16 cellular contexts compared by ENCODE assay signal in the genomic region with DNA sequence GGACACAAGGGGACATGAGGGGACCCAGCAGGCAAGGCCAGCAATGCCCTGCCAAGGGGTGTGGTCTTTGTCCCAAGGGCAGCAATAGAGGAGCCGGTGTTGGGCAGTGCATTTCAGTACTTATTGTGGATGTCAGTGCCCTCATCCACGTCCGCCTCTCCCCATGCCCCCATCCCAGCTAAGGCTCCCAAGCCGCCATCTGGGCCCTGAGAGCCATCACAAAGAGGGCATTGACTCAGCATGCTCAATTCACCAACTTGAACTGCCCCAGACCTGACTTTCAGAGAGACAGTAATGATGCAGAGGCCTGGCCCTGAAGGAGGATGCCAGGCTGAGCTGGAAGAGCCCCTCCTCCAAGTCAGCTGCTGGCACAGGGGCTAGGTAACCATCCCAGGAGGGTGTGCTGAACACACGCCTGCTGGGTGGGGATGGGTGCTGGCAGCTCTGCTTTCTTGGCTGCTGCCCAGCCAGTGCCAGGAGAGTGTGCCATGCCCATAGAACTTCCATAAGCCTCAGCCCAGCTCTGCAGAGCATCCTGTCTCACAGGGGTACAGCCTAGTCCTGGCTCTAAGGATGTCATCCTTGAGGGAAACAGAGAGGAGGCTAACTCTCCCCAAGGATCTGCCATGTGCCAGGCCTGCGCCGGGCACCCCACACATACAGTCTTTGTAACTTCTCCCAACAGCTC. TPM values are rescaled to one million over a fixed set of nuclear protein-coding genes. Genes with fewer than 3 reads are reported as not detected.
A peak's percentile ranks its signal among the peaks of the same experiment; 100 is the strongest.
DNase-seq lines count a peak whose midpoint lies in the region; ATAC-seq and TF ChIP-seq lines count a peak whose summit lies in the region.
"Had no signal": no experiment of that assay in that cellular context is flagged by ENCODE, and none has a peak within 500 bp of the region (broad histone marks: within the 10 kb centered on the region; RNA-seq: fewer than 3 reads in every experiment).

No MANE protein-coding gene starts in this region.

- no peak overlapping the region for H4K8ac ChIP-seq in IMR-90 (ENCODE audit: low read depth in 2 of 2, low read length in 2 of 2)

- no peak overlapping the region for H3K4me3 ChIP-seq in IMR-90 (ENCODE audit: insufficient read depth, low read depth, low read length)
- H3K4me3 ChIP-seq in right atrium auricular region: no peak overlapping the region
- H3K4me3 ChIP-seq in smooth muscle cell: no peak overlapping the region
- H3K4me3 ChIP-seq: cardiac muscle cell, psoas muscle had no signal

- no peak overlapping the region for H3K18ac ChIP-seq in IMR-90 (ENCODE audit: low read depth, low read length)

- no peak overlapping the region for H3K23ac ChIP-seq in IMR-90 (ENCODE audit: low read depth, low read length)

- no peak for TF ChIP-seq RAD21 in IMR-90 (IDR thresholded peaks at IDR 0.05; ENCODE audit: low read length)

- H3K4me1 ChIP-seq in IMR-90 (ENCODE audit: control insufficient read depth, insufficient read depth, low read length) (peaks cover 7% of the 10 kb centered on the region; the same call in 1 of the 2 replicates), right atrium auricular region (peaks cover 0 to 88% of the 10 kb centered on the region in 2 donors), smooth muscle cell (ENCODE audit: low read depth) (no peaks in the 10 kb centered on the region)

- no peak overlapping the region for H3K14ac ChIP-seq in IMR-90 (replicated peaks; ENCODE audit: low read depth, low read length)

- H3K56ac ChIP-seq in IMR-90 (ENCODE audit: extremely low read depth, insufficient read depth, low read length): no peak overlapping the region

- peaks cover 2% of the 10 kb centered on the region for H3K27me3 Mint-ChIP-seq in brain
- peaks cover 16% of the 10 kb centered on the region for H3K27me3 Mint-ChIP-seq in osteocyte (ENCODE audit: unreplicated experiment)

- no peaks in the 10 kb centered on the region for H3K9me3 Mint-ChIP-seq in brain
- no peaks in the 10 kb centered on the region for H3K9me3 Mint-ChIP-seq in osteocyte (ENCODE audit: unreplicated experiment)
- H3K9me3 Mint-ChIP-seq: activated naive CD8-positive, alpha-beta T cell treated with anti-CD3 and anti-CD28 coated beads, Interleukin-2, amount 10 ng/mL, durations not matched to agents 7 days and 5 days; activated T-helper 1 cell treated with anti-CD3 and anti-CD28 coated beads, Interleukin-12 subunit alpha, Interleukin-12 subunit beta, Interleukin-2, Interleukin-4 antibody, amounts not matched to agents 30 ng/mL and 10 ng/mL and 1 ng/mL, durations not matched to agents 14 hours and 24 hours and 36 hours; effector memory CD8-positive, alpha-beta T cell had no signal

- no peak overlapping the region for H2AK5ac ChIP-seq in IMR-90 (ENCODE audit: low read depth, low read length)

- intact Hi-C loops in IMR-90 (cut with micrococcal nuclease): no loop called here

- no peak overlapping the region for H4K91ac ChIP-seq in IMR-90 (ENCODE audit: insufficient read depth, low read depth, low read length)

- H3K9ac ChIP-seq in IMR-90 (ENCODE audit: low read depth, low read length) (no peak overlapping the region), smooth muscle cell (ENCODE audit: low read depth) (no peak overlapping the region)

- TF ChIP-seq POLR2A in IMR-90 (IDR thresholded peaks at IDR 0.05; ENCODE audit: low read depth, low read length): no peak

- H2AFZ ChIP-seq in IMR-90 (replicated peaks; ENCODE audit: low read length, poor library complexity) (no peak overlapping the region), smooth muscle cell (ENCODE audit: low read depth) (no peak overlapping the region)

- H4K20me1 ChIP-seq in IMR-90 (ENCODE audit: insufficient read depth, low read length): no peaks in the 10 kb centered on the region; the same call in 1 of the 2 replicates
- H4K20me1 ChIP-seq in smooth muscle cell (ENCODE audit: low read depth): no peaks in the 10 kb centered on the region

- no peak overlapping the region for H3K4ac ChIP-seq in IMR-90 (ENCODE audit: low read depth, low read length)

- ATAC-seq in IMR-90 (ENCODE audit: low read depth): no peak
- ATAC-seq: effector memory CD8-positive, alpha-beta T cell; HCT116 had no signal

- H3K27ac Mint-ChIP-seq in brain (peak overlapping the region in 4 of 5 experiments; percentile 16 to 96 (median 63)), osteocyte (ENCODE audit: unreplicated experiment) (no peak overlapping the region)
- H3K27ac Mint-ChIP-seq: activated naive CD8-positive, alpha-beta T cell treated with anti-CD3 and anti-CD28 coated beads, Interleukin-2, amount 10 ng/mL, durations not matched to agents 7 days and 5 days; activated T-helper 1 cell treated with anti-CD3 and anti-CD28 coated beads, Interleukin-12 subunit alpha, Interleukin-12 subunit beta, Interleukin-2, Interleukin-4 antibody, amounts not matched to agents 30 ng/mL and 10 ng/mL and 1 ng/mL, durations not matched to agents 14 hours and 24 hours and 36 hours; effector memory CD8-positive, alpha-beta T cell had no signal

- H3K27ac ChIP-seq in IMR-90 (ENCODE audit: insufficient read depth, low read length): no peak overlapping the region
- H3K27ac ChIP-seq in right atrium auricular region: peak overlapping the region; percentile 84 to 85
- H3K27ac ChIP-seq in smooth muscle cell (ENCODE audit: low read depth): no peak overlapping the region
- H3K27ac ChIP-seq: cardiac muscle cell had no signal

- 50% methylated on average over 1 of the region's 7 CpGs; no CpG with 5 or more reads in 1 of the 2 experiments for WGBS in IMR-90 (ENCODE audit: extremely low coverage in 2 of 2, insufficient read length in 1 of 2), 2 experiments
- 92% methylated on average over 7 of the region's 7 CpGs for WGBS in smooth muscle cell (ENCODE audit: low lambda C conversion rate)

- H3K36me3 ChIP-seq in IMR-90 (ENCODE audit: control insufficient read depth, insufficient read depth, low read length) (no peaks in the 10 kb centered on the region), right atrium auricular region (no peaks in the 10 kb centered on the region), smooth muscle cell (ENCODE audit: low read depth) (no peaks in the 10 kb centered on the region)
- H3K36me3 ChIP-seq: cardiac muscle cell had no signal

- H3K9me1 ChIP-seq in IMR-90 (ENCODE audit: insufficient read depth, low read length): no peaks in the 10 kb centered on the region

- in situ Hi-C loops in IMR-90 (cut with MboI; ENCODE audit: low sequenced_read_pairs): no loop called here

- H3K27me3 ChIP-seq in IMR-90 (ENCODE audit: control insufficient read depth, insufficient read depth, low read length) (peaks cover 60% of the 10 kb centered on the region), right atrium auricular region (no peaks in the 10 kb centered on the region), smooth muscle cell (ENCODE audit: low read depth) (peaks cover 4% of the 10 kb centered on the region)

- no peak overlapping the region for H2BK15ac ChIP-seq in IMR-90 (ENCODE audit: low read depth, low read length)

- no peak overlapping the region for H4K5ac ChIP-seq in IMR-90 (ENCODE audit: low read depth, low read length)

- peaks cover 61% of the 10 kb centered on the region for H3K4me1 Mint-ChIP-seq in brain
- H3K4me1 Mint-ChIP-seq in osteocyte (ENCODE audit: unreplicated experiment): no peaks in the 10 kb centered on the region

- no peak overlapping the region for H2BK5ac ChIP-seq in IMR-90 (ENCODE audit: low read depth, low read length, poor library complexity, severe bottlenecking)

- H3K4me3 Mint-ChIP-seq in brain (no peak overlapping the region), osteocyte (ENCODE audit: unreplicated experiment) (no peak overlapping the region)
- H3K4me3 Mint-ChIP-seq: activated naive CD8-positive, alpha-beta T cell treated with anti-CD3 and anti-CD28 coated beads, Interleukin-2, amount 10 ng/mL, durations not matched to agents 7 days and 5 days; activated T-helper 1 cell treated with anti-CD3 and anti-CD28 coated beads, Interleukin-12 subunit alpha, Interleukin-12 subunit beta, Interleukin-2, Interleukin-4 antibody, amounts not matched to agents 30 ng/mL and 10 ng/mL and 1 ng/mL, durations not matched to agents 14 hours and 24 hours and 36 hours; effector memory CD8-positive, alpha-beta T cell had no signal

- no peaks in the 10 kb centered on the region for H3F3A ChIP-seq in smooth muscle cell (ENCODE audit: low read depth)

- no peaks in the 10 kb centered on the region for H3K79me1 ChIP-seq in IMR-90 (ENCODE audit: low read depth in 1 of 2, low read length in 2 of 2)

- no peak overlapping the region for H2BK20ac ChIP-seq in IMR-90 (ENCODE audit: low read depth, low read length)

- no peak overlapping the region for H3K4me2 ChIP-seq in IMR-90 (ENCODE audit: low read depth, low read length)
- H3K4me2 ChIP-seq in smooth muscle cell: no peak overlapping the region

- H3K9me3 ChIP-seq in IMR-90 (ENCODE audit: control insufficient read depth, insufficient read depth, low read length) (no peaks in the 10 kb centered on the region), right atrium auricular region (no peaks in the 10 kb centered on the region), smooth muscle cell (replicated peaks; ENCODE audit: low read depth) (no peaks in the 10 kb centered on the region)
- H3K9me3 ChIP-seq: psoas muscle had no signal

- H2AK9ac ChIP-seq in IMR-90 (replicated peaks; ENCODE audit: low read depth, low read length, poor library complexity): peak overlapping the region; percentile 42

- CTCF ChIA-PET in IMR-90 (lab: Yijun Ruan, JAX): no interaction called here

- no peak for DNase-seq in IMR-90
- DNase-seq in right atrium auricular region (ENCODE audit: low spot score): no peak
- peak; percentile 73 for DNase-seq in putamen (ENCODE audit: low spot score)
- DNase-seq in cerebellar cortex (ENCODE audit: low spot score): no peak
- DNase-seq in smooth muscle cell (lab: John Stamatoyannopoulos, UW; ENCODE audit: unreplicated experiment): no peak
- no peak for DNase-seq in osteocyte (ENCODE audit: extremely low spot score, unreplicated experiment)
- DNase-seq in epidermal melanocyte (ENCODE audit: insufficient read length, low spot score): no peak
- DNase-seq: activated naive CD8-positive, alpha-beta T cell treated with anti-CD3 and anti-CD28 coated beads, Interleukin-2, amount 10 ng/mL, durations not matched to agents 7 days and 5 days; effector memory CD8-positive, alpha-beta T cell; Kasumi-1; psoas muscle; T-helper 2 cell had no signal

- POLR2A ChIA-PET in IMR-90 (lab: Charles Lee; ENCODE audit: unreplicated experiment): no interaction called here

- TF ChIP-seq CTCF in IMR-90 (conservative IDR thresholded peaks at IDR 0.05; ENCODE audit: low read depth, low read length) (no peak), brain (conservative IDR thresholded peaks at IDR 0.05) (no peak), right atrium auricular region (IDR thresholded peaks at IDR 0.05) (no peak), smooth muscle cell (IDR thresholded peaks at IDR 0.05; ENCODE audit: borderline replicate concordance, insufficient read depth, poor library complexity, severe bottlenecking) (no peak), osteocyte (IDR thresholded peaks at IDR 0.05) (no peak)

- dilution Hi-C loops in IMR-90 (cut with HindIII; ENCODE audit: low sequenced_read_pairs, unreplicated experiment): no loop called here

- no peaks in the 10 kb centered on the region for H3K79me2 ChIP-seq in smooth muscle cell (ENCODE audit: low read depth)

- H3K36me3 Mint-ChIP-seq in brain: no peaks in the 10 kb centered on the region
- H3K36me3 Mint-ChIP-seq in osteocyte (ENCODE audit: unreplicated experiment): no peaks in the 10 kb centered on the region
- H3K36me3 Mint-ChIP-seq: activated naive CD8-positive, alpha-beta T cell treated with anti-CD3 and anti-CD28 coated beads, Interleukin-2, amount 10 ng/mL, durations not matched to agents 7 days and 5 days had no signal

- no TSS peak for BruUV-seq in IMR-90 (replicated peaks; lab: Mats Ljungman, UMichigan)

- no peak overlapping the region for H2BK120ac ChIP-seq in IMR-90 (ENCODE audit: low read depth, low read length)

RNA-seq across cellular contexts. Expression of gene PDE2A, which starts 46.5 kb away (rescaled TPM):
- not detected in 2 replicates for total RNA-seq in IMR-90 (2012; rRNA removed)
- polyA plus RNA-seq in IMR-90 (2012; rRNA removed): 0.02 and 0.06 TPM in 2 replicates
- polyA plus RNA-seq in IMR-90 (2012; cell fraction: cytosol; rRNA removed): 0.01 and 0.22 TPM in 2 replicates
- 0.17 and 0.21 TPM in 2 replicates for polyA plus RNA-seq in IMR-90 (2012; cell fraction: nucleus; rRNA removed; ENCODE audit: low replicate concordance)
- 26.1 TPM for polyA plus RNA-seq in brain (ENCODE audit: insufficient read depth, low read depth, low replicate concordance)
- total RNA-seq in right atrium auricular region: 10 to 100 TPM; 23.1 to 34.2 TPM
- not detected in 2 replicates for total RNA-seq in smooth muscle cell
- 1.0 TPM in 2 replicates for polyA plus RNA-seq in smooth muscle cell
- not detected in 2 replicates for total RNA-seq in osteocyte
- polyA plus RNA-seq: cardiac muscle cell had no signal

Comparison
In these comparisons a context has a peak if more than half of its experiments do, and no peak if none do; other contexts are left out.
1. H3K27ac ChIP-seq: peak in right atrium auricular region (2 of 2); none in IMR-90 (single experiment) and smooth muscle cell (single experiment).
2. RNA of gene PDE2A, which starts 46.5 kb away (total RNA-seq): 23.1 to 34.2 TPM in right atrium auricular region; not detected in IMR-90, not detected in smooth muscle cell and not detected in osteocyte; every median in the first group is over 10 times any median in the second.